In genomic region chr20:44247676-44248419, GRCh38 we compare ENCODE assay signal across 10 cellular contexts. TPM values are rescaled to one million over a fixed set of nuclear protein-coding genes. Genes with fewer than 3 reads are reported as not detected.
DNase-seq lines count a peak whose midpoint lies in the region; ATAC-seq and TF ChIP-seq lines count a peak whose summit lies in the region.
"Had no signal": no experiment of that assay in that cellular context is flagged by ENCODE, and none has a peak within 500 bp of the region (broad histone marks: within the 10 kb centered on the region; RNA-seq: fewer than 3 reads in every experiment).

No MANE protein-coding gene starts in this region.

- no peak overlapping the region for H3K27ac ChIP-seq in neural progenitor cell
- no peak overlapping the region for H3K27ac ChIP-seq in Peyer's patch
- H3K27ac ChIP-seq: BLaER1 had no signal

- H3K9me3 Mint-ChIP-seq in neural progenitor cell, result no peaks in the 10 kb centered on the region

- H3K36me3 Mint-ChIP-seq in neural progenitor cell, result no peaks in the 10 kb centered on the region

- ATAC-seq in HG02588 (IDR thresholded peaks at IDR 0.05; ENCODE audit: unreplicated experiment) (no peak), HG03342 (IDR thresholded peaks at IDR 0.05; ENCODE audit: unreplicated experiment) (no peak)

- peaks cover 11% of the 10 kb centered on the region for H3K4me1 Mint-ChIP-seq in neural progenitor cell

- H3K9me3 ChIP-seq in neural progenitor cell (ENCODE audit: low read depth) (no peaks in the 10 kb centered on the region), Peyer's patch (no peaks in the 10 kb centered on the region)
- H3K9me3 ChIP-seq: BLaER1 had no signal

- peak; percentile 21 for DNase-seq in NOMO-1 treated with DMSO at 0.1 percent for 48 hours (lab: John Stamatoyannopoulos, UW; ENCODE audit: unreplicated experiment)
- no peak for DNase-seq in NOMO-1 treated with dmso at 0.1 percent for 144 hours (lab: John Stamatoyannopoulos, UW; ENCODE audit: unreplicated experiment)
- DNase-seq in SK-N-DZ (ENCODE audit: low spot score), result peak; percentile 61
- DNase-seq in epithelial cell of proximal tubule (ENCODE audit: low read depth), result no peak
- peak; percentile 94 for DNase-seq in neural progenitor cell (ENCODE audit: low spot score)
- DNase-seq in Peyer's patch, result no peak
- DNase-seq: activated T-cell treated with anti-CD3 and anti-CD28 coated beads, Interleukin-2, amount 50 U/mL, for 4 hours had no signal

- H3K4me2 ChIP-seq in neural progenitor cell, result peak overlapping the region; percentile 98
- H3K4me2 ChIP-seq: BLaER1 had no signal

- no peaks in the 10 kb centered on the region for H3K79me2 ChIP-seq in neural progenitor cell (ENCODE audit: low read depth)

- peak overlapping the region; percentile 84 for H3K4me3 Mint-ChIP-seq in neural progenitor cell
- H3K4me3 Mint-ChIP-seq: activated T-cell treated with anti-CD3 and anti-CD28 coated beads, Interleukin-2, amount 50 U/mL, for 4 hours had no signal

- peaks cover 3% of the 10 kb centered on the region for H3F3A ChIP-seq in neural progenitor cell (ENCODE audit: low read depth)

- H4K20me1 ChIP-seq in neural progenitor cell (ENCODE audit: low read depth), result peaks cover 31% of the 10 kb centered on the region

- H3K4me1 ChIP-seq in neural progenitor cell (peaks cover 5% of the 10 kb centered on the region), Peyer's patch (peaks cover 0 to 12% (median 0%) of the 10 kb centered on the region in 4 donors)
- H3K4me1 ChIP-seq: BLaER1 had no signal

- no peak overlapping the region for H2AFZ ChIP-seq in neural progenitor cell (replicated peaks)

- no peak overlapping the region for H3K27ac Mint-ChIP-seq in neural progenitor cell

- H3K36me3 ChIP-seq in neural progenitor cell, result no peaks in the 10 kb centered on the region
- no peaks in the 10 kb centered on the region for H3K36me3 ChIP-seq in Peyer's patch
- H3K36me3 ChIP-seq: BLaER1 had no signal

- H3K27me3 ChIP-seq in neural progenitor cell, result peaks cover 29% of the 10 kb centered on the region
- peaks cover 0 to 4% of the 10 kb centered on the region in 2 donors for H3K27me3 ChIP-seq in Peyer's patch
- H3K27me3 ChIP-seq: BLaER1 had no signal

- no peak overlapping the region for H3K9ac ChIP-seq in neural progenitor cell
- H3K9ac ChIP-seq: BLaER1 had no signal

- TF ChIP-seq POLR2A in Peyer's patch (IDR thresholded peaks at IDR 0.05), result no peak

- TF ChIP-seq CTCF in epithelial cell of proximal tubule (conservative IDR thresholded peaks at IDR 0.05; ENCODE audit: low read depth, low read length) (peak; percentile 43), neural progenitor cell (IDR thresholded peaks at IDR 0.05) (peak; percentile 95), Peyer's patch (IDR thresholded peaks at IDR 0.05) (peak in 1 of 6 experiments; percentile 9)

- H3K4me3 ChIP-seq in epithelial cell of proximal tubule (ENCODE audit: low read depth, low read length), result no peak overlapping the region
- peak overlapping the region; percentile 59 for H3K4me3 ChIP-seq in neural progenitor cell
- no peak overlapping the region for H3K4me3 ChIP-seq in Peyer's patch
- H3K4me3 ChIP-seq: BLaER1 had no signal

- H3K27me3 Mint-ChIP-seq in neural progenitor cell (ENCODE audit: insufficient read depth, low read depth), result peaks cover 23% of the 10 kb centered on the region

RNA-seq across cellular contexts. Expression of gene GDAP1L1, which starts 0.7 kb away (rescaled TPM):
- polyA plus RNA-seq in SK-N-DZ (2014; cell fraction: cytosol; rRNA removed), result 64.2 and 75.6 TPM in 2 replicates
- polyA plus RNA-seq in SK-N-DZ (2014; cell fraction: nucleus; rRNA removed), result 40.6 and 56.0 TPM in 2 replicates
- not detected in 2 replicates for total RNA-seq in epithelial cell of proximal tubule
- 0.26 and 1.3 TPM in 2 replicates for total RNA-seq in neural progenitor cell (ENCODE audit: low replicate concordance)
- total RNA-seq in Peyer's patch, result 1 to 10 TPM in 2 of 4 donors, not detected in 2; 1.2 to 2.3 TPM
- total RNA-seq: activated T-cell treated with anti-CD3 and anti-CD28 coated beads, Interleukin-2, amount 50 U/mL, for 4 hours had no signal

RNA-seq across cellular contexts. Expression of gene OSER1, which starts 37.3 kb away (rescaled TPM):
- polyA plus RNA-seq in SK-N-DZ (2014; cell fraction: cytosol; rRNA removed), result 62.0 and 63.2 TPM in 2 replicates
- polyA plus RNA-seq in SK-N-DZ (2014; cell fraction: nucleus; rRNA removed), result 39.5 and 50.5 TPM in 2 replicates
- total RNA-seq in epithelial cell of proximal tubule, result 24.1 and 41.1 TPM in 2 replicates
- 44.4 and 51.8 TPM in 2 replicates for total RNA-seq in neural progenitor cell (ENCODE audit: low replicate concordance)
- 10 to 100 TPM; 37.6 to 55.3 (median 38.2) TPM for total RNA-seq in Peyer's patch

Comparison
In these comparisons a context has a peak if more than half of its experiments do, and no peak if none do; other contexts are left out.
1. DNase-seq: peak in NOMO-1 treated with DMSO at 0.1 percent for 48 hours (single experiment), SK-N-DZ (single experiment) and neural progenitor cell (single experiment); none in NOMO-1 treated with dmso at 0.1 percent for 144 hours (single experiment), epithelial cell of proximal tubule (single experiment) and Peyer's patch (0 of 3).